In the genomic region with DNA sequence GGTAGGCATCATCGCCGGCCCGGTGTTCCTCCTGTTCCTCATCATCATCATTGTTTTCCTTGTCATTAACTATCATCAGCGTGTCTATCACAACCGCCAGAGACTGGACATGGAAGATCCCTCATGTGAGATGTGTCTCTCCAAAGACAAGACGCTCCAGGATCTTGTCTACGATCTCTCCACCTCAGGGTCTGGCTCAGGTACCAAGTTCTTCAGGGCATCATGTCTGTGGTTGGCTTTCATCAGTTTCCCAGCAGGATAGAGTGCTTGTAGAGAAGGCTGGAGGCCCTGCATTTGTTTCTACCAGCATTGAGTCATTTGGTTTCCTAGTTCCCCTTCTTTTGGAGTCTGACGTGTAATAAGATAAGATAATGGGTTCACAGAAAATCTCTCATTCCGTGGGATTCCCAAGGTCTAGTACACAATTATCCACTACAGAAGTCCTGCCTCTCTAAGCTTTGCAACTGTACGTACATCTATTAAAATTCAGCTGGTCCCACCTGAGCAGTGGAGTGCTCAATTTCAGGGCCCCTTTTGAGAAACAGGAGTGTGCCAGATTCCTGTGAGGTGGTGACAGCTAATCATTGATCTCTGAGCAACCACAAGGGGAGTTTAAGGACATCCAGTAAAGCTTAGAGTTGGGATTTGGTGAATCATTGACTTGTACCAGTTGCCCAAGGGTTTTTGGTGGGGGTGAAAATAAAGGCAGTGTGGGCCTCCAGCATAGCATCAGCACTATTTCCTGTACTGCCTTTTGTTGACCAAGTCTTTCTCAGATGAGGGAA, we compare ENCODE assay signal across 1 cellular context.
TF ChIP-seq lines count a peak whose summit lies in the region.

No MANE protein-coding gene starts in this region.

TF ChIP-seq in WTC11, 78 proteins besides CTCF, POLR2A, EP300 and RAD21:
- TF ChIP-seq, protein P1, sequence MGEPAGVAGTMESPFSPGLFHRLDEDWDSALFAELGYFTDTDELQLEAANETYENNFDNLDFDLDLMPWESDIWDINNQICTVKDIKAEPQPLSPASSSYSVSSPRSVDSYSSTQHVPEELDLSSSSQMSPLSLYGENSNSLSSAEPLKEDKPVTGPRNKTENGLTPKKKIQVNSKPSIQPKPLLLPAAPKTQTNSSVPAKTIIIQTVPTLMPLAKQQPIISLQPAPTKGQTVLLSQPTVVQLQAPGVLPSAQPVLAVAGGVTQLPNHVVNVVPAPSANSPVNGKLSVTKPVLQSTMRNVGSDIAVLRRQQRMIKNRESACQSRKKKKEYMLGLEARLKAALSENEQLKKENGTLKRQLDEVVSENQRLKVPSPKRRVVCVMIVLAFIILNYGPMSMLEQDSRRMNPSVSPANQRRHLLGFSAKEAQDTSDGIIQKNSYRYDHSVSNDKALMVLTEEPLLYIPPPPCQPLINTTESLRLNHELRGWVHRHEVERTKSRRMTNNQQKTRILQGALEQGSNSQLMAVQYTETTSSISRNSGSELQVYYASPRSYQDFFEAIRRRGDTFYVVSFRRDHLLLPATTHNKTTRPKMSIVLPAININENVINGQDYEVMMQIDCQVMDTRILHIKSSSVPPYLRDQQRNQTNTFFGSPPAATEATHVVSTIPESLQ (CRISPR knock-in tag; IDR thresholded peaks at IDR 0.05) = no peak
- TF ChIP-seq RELA (CRISPR knock-in tag; IDR thresholded peaks at IDR 0.05; ENCODE audit: borderline replicate concordance) (no peak), SMAD4 (CRISPR knock-in tag; IDR thresholded peaks at IDR 0.05) (no peak), ZNF317 (CRISPR knock-in tag; IDR thresholded peaks at IDR 0.05; ENCODE audit: borderline replicate concordance, low read depth) (no peak), PRRX2 (CRISPR knock-in tag; IDR thresholded peaks at IDR 0.05) (no peak), HMGXB4 (CRISPR knock-in tag; IDR thresholded peaks at IDR 0.05) (no peak), OVOL2 (CRISPR knock-in tag; IDR thresholded peaks at IDR 0.05; ENCODE audit: borderline replicate concordance) (no peak), TEAD4 (CRISPR knock-in tag; IDR thresholded peaks at IDR 0.05) (no peak), NFATC4 (CRISPR knock-in tag; IDR thresholded peaks at IDR 0.05) (no peak), ZNF121 (CRISPR knock-in tag; IDR thresholded peaks at IDR 0.05) (no peak)
- TF ChIP-seq, protein P2, sequence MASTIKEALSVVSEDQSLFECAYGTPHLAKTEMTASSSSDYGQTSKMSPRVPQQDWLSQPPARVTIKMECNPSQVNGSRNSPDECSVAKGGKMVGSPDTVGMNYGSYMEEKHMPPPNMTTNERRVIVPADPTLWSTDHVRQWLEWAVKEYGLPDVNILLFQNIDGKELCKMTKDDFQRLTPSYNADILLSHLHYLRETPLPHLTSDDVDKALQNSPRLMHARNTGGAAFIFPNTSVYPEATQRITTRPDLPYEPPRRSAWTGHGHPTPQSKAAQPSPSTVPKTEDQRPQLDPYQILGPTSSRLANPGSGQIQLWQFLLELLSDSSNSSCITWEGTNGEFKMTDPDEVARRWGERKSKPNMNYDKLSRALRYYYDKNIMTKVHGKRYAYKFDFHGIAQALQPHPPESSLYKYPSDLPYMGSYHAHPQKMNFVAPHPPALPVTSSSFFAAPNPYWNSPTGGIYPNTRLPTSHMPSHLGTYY (CRISPR knock-in tag; IDR thresholded peaks at IDR 0.05) = no peak
- TF ChIP-seq, protein P3, sequence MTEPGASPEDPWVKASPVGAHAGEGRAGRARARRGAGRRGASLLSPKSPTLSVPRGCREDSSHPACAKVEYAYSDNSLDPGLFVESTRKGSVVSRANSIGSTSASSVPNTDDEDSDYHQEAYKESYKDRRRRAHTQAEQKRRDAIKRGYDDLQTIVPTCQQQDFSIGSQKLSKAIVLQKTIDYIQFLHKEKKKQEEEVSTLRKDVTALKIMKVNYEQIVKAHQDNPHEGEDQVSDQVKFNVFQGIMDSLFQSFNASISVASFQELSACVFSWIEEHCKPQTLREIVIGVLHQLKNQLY (CRISPR knock-in tag; IDR thresholded peaks at IDR 0.05) = no peak
- TF ChIP-seq, protein P4, sequence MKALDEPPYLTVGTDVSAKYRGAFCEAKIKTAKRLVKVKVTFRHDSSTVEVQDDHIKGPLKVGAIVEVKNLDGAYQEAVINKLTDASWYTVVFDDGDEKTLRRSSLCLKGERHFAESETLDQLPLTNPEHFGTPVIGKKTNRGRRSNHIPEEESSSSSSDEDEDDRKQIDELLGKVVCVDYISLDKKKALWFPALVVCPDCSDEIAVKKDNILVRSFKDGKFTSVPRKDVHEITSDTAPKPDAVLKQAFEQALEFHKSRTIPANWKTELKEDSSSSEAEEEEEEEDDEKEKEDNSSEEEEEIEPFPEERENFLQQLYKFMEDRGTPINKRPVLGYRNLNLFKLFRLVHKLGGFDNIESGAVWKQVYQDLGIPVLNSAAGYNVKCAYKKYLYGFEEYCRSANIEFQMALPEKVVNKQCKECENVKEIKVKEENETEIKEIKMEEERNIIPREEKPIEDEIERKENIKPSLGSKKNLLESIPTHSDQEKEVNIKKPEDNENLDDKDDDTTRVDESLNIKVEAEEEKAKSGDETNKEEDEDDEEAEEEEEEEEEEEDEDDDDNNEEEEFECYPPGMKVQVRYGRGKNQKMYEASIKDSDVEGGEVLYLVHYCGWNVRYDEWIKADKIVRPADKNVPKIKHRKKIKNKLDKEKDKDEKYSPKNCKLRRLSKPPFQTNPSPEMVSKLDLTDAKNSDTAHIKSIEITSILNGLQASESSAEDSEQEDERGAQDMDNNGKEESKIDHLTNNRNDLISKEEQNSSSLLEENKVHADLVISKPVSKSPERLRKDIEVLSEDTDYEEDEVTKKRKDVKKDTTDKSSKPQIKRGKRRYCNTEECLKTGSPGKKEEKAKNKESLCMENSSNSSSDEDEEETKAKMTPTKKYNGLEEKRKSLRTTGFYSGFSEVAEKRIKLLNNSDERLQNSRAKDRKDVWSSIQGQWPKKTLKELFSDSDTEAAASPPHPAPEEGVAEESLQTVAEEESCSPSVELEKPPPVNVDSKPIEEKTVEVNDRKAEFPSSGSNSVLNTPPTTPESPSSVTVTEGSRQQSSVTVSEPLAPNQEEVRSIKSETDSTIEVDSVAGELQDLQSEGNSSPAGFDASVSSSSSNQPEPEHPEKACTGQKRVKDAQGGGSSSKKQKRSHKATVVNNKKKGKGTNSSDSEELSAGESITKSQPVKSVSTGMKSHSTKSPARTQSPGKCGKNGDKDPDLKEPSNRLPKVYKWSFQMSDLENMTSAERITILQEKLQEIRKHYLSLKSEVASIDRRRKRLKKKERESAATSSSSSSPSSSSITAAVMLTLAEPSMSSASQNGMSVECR (CRISPR knock-in tag; IDR thresholded peaks at IDR 0.05; ENCODE audit: borderline replicate concordance) = no peak
